In the genomic region with DNA sequence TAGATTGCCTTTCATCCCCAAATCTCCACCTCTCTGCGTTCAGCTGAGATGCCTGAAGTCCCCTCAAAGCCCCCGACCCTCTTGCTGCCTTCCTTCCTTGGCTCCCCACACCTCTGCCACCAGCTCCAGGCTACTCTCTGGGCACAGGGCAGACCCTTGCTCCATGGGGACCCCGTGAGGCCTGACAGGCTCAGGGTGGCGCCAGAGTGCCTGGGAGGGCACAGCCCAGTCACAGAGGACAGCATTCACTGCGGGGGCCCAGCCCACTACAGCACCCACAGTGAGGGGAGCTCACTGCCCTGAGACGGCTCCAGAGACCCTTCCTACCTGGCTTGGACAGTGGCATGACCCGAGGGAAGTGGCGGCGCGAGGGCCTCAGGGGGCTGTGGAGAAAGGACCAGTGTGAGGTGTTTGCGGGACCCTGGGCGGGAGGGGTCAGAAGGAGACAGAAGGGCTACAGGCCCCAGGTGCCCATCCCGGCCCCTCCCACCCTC, we compare ENCODE assay signal across 29 cellular contexts. TPM values are rescaled to one million over a fixed set of nuclear protein-coding genes. Genes with fewer than 3 reads are reported as not detected.
DNase-seq lines count a peak whose midpoint lies in the region; ATAC-seq and TF ChIP-seq lines count a peak whose summit lies in the region.
"Had no signal": no experiment of that assay in that cellular context is flagged by ENCODE, and none has a peak within 500 bp of the region (broad histone marks: within the 10 kb centered on the region; RNA-seq: fewer than 3 reads in every experiment).

No MANE protein-coding gene starts in this region.

- POLR2A ChIA-PET in HEK293 (lab: Yijun Ruan, JAX) = interaction anchor here (0.6 to 1.1 kb wide), 2 partner anchors 53 to 98 kb away, joined by 3 read pairs; no protein-coding TSS in a partner anchor
- POLR2A ChIA-PET in OCI-LY7 (lab: Charles Lee) = no interaction called here

- no peak overlapping the region for H2AFZ ChIP-seq in OCI-LY7 (ENCODE audit: low read length)
- H2AFZ ChIP-seq: GM23248 had no signal

- no peaks in the 10 kb centered on the region for H3K27me3 ChIP-seq in BE2C
- H3K27me3 ChIP-seq: BLaER1 treated with 17β-estradiol and CSF1 and Interleukin-3, amounts not matched to agents 10 nM and 100 nM had no signal

- DNase-seq in BE2C = no peak
- no peak for DNase-seq in OCI-LY7 (ENCODE audit: low spot score)
- DNase-seq in iPS-NIHi11 (ENCODE audit: low spot score) = peak; percentile 53
- DNase-seq in T-helper 9 cell = no peak
- DNase-seq: CD4-positive, alpha-beta T cell; DMS53; GM23248; HCEC 1CT; Karpas-422; NCI-H1105; NCI-H1436 treated with DMSO at 0.1 percent for 48 hours; NCI-H187 treated with DMSO at 0.1 percent for 48 hours; NCI-H446; NCI-H524 treated with DMSO at 0.1 percent for 48 hours; NCI-H82; SHP77 had no signal

- no peak overlapping the region for H3K4me3 Mint-ChIP-seq in activated T-helper 17 cell treated with anti-CD3 and anti-CD28 coated beads, Interleukin-2, amount 50 U/mL, for 72 hours
- H3K4me3 Mint-ChIP-seq: CD4-positive, alpha-beta T cell had no signal

- no peaks in the 10 kb centered on the region for H3K9me3 Mint-ChIP-seq in activated T-helper 17 cell treated with anti-CD3 and anti-CD28 coated beads, Interleukin-2, amount 50 U/mL, for 72 hours
- H3K9me3 Mint-ChIP-seq: CD4-positive, alpha-beta T cell had no signal

- ATAC-seq in activated CD4-positive, CD25-positive, alpha-beta regulatory T cell treated with anti-CD3 and anti-CD28 coated beads, Interleukin-2, amount 50 U/mL, for 24 hours = no peak
- no peak for ATAC-seq in esophagus mucosa
- no peak for ATAC-seq in activated T-helper 17 cell treated with anti-CD3 and anti-CD28 coated beads, Interleukin-2, amount 50 U/mL, for 72 hours (replicated peaks)
- ATAC-seq: Panc1 had no signal

- no peaks in the 10 kb centered on the region for H4K20me1 ChIP-seq in OCI-LY7 (ENCODE audit: insufficient read depth, low read length)

- H3K79me2 ChIP-seq in OCI-LY7 (ENCODE audit: insufficient read depth, low read depth, low read length) = no peaks in the 10 kb centered on the region

- no peaks in the 10 kb centered on the region for H3K9me3 ChIP-seq in BE2C
- H3K9me3 ChIP-seq in HEK293 (ENCODE audit: control insufficient read depth, insufficient read depth, low read depth, low read length) = no peaks in the 10 kb centered on the region
- no peaks in the 10 kb centered on the region for H3K9me3 ChIP-seq in OCI-LY7 (ENCODE audit: low read length)
- H3K9me3 ChIP-seq: BLaER1 treated with 17β-estradiol and CSF1 and Interleukin-3, amounts not matched to agents 10 nM and 100 nM had no signal

- H3K27ac ChIP-seq in HEK293 (ENCODE audit: extremely low read depth, low read depth, low read length) (no peak overlapping the region), OCI-LY7 (ENCODE audit: low read depth, low read length, poor library complexity, severe bottlenecking) (no peak overlapping the region)
- H3K27ac ChIP-seq: BLaER1 treated with 17β-estradiol and CSF1 and Interleukin-3, amounts not matched to agents 10 nM and 100 nM; GM23248; HL-60; RWPE1 had no signal

- intact Hi-C loops in OCI-LY7 (cut with micrococcal nuclease; ENCODE audit: unreplicated experiment) = no loop called here

- peaks cover 6% of the 10 kb centered on the region for H3K4me1 Mint-ChIP-seq in activated T-helper 17 cell treated with anti-CD3 and anti-CD28 coated beads, Interleukin-2, amount 50 U/mL, for 72 hours

- H3K9me2 ChIP-seq in OCI-LY7 (ENCODE audit: insufficient read depth, low read length) = no peaks in the 10 kb centered on the region

- H3K36me3 ChIP-seq in BE2C (no peaks in the 10 kb centered on the region; the same call in 1 of the 2 replicates), HEK293 (ENCODE audit: control insufficient read depth in 2 of 2, insufficient read depth in 1 of 2, low read length in 2 of 2) (peaks cover 0 to 58% of the 10 kb centered on the region in 2 experiments; a peak in 2 of 3 replicates), OCI-LY7 (ENCODE audit: insufficient read depth, low read length) (no peaks in the 10 kb centered on the region)
- H3K36me3 ChIP-seq: BLaER1 treated with 17β-estradiol and CSF1 and Interleukin-3, amounts not matched to agents 10 nM and 100 nM had no signal

- peaks cover 6% of the 10 kb centered on the region; the same call in 1 of the 2 replicates for H3K4me1 ChIP-seq in BE2C
- H3K4me1 ChIP-seq in HEK293 (ENCODE audit: control insufficient read depth, insufficient read depth, low read length) = no peaks in the 10 kb centered on the region
- H3K4me1 ChIP-seq in OCI-LY7 (ENCODE audit: insufficient read depth, low read length, poor library complexity, severe bottlenecking) = no peaks in the 10 kb centered on the region

- H3K27ac Mint-ChIP-seq in activated T-helper 17 cell treated with anti-CD3 and anti-CD28 coated beads, Interleukin-2, amount 50 U/mL, for 72 hours = no peak overlapping the region
- H3K27ac Mint-ChIP-seq: CD4-positive, alpha-beta T cell had no signal

- CTCF ChIA-PET in HEK293 (lab: Yijun Ruan, JAX) = interaction anchor here (1.1 to 1.5 kb wide), 2 partner anchors 40 to 98 kb away, joined by 5 read pairs; no protein-coding TSS in a partner anchor
- CTCF ChIA-PET in OCI-LY7 (lab: Charles Lee; ENCODE audit: unreplicated experiment) = no interaction called here

- no TSS peak for BruUV-seq in OCI-LY7 (replicated peaks; lab: Mats Ljungman, UMichigan)

- no peak overlapping the region for H3K4me3 ChIP-seq in BE2C (ENCODE audit: low read depth, low read length)
- H3K4me3 ChIP-seq in HEK293 (ENCODE audit: low read depth, low read length) = no peak overlapping the region
- no peak overlapping the region for H3K4me3 ChIP-seq in OCI-LY7 (ENCODE audit: low read depth, low read length, poor library complexity, severe bottlenecking)
- H3K4me3 ChIP-seq: BLaER1 treated with 17β-estradiol and CSF1 and Interleukin-3, amounts not matched to agents 10 nM and 100 nM; GM23248 had no signal

- H3K4me2 ChIP-seq in OCI-LY7 (ENCODE audit: low read length) = no peak overlapping the region
- H3K4me2 ChIP-seq: BLaER1 treated with 17β-estradiol and CSF1 and Interleukin-3, amounts not matched to agents 10 nM and 100 nM had no signal

- H3K36me3 Mint-ChIP-seq in activated T-helper 17 cell treated with anti-CD3 and anti-CD28 coated beads, Interleukin-2, amount 50 U/mL, for 72 hours (ENCODE audit: low read depth) = no peaks in the 10 kb centered on the region

- no peaks in the 10 kb centered on the region for H3K27me3 Mint-ChIP-seq in activated T-helper 17 cell treated with anti-CD3 and anti-CD28 coated beads, Interleukin-2, amount 50 U/mL, for 72 hours
- H3K27me3 Mint-ChIP-seq: CD4-positive, alpha-beta T cell had no signal

- TF ChIP-seq CTCF in BE2C (IDR thresholded peaks at IDR 0.05; ENCODE audit: low read depth, low read length) = peak; percentile 17; the same call in 1 of the 2 replicates
- no peak for TF ChIP-seq CTCF in HEK293 (tag by site-specific recombination; IDR thresholded peaks at IDR 0.05)
- TF ChIP-seq CTCF in OCI-LY7 (conservative IDR thresholded peaks at IDR 0.05; ENCODE audit: low read length) = peak; percentile 29; the same call in 1 of the 2 replicates

TF ChIP-seq in HEK293, 187 proteins besides CTCF, POLR2A, EP300 and RAD21:
- no peak for TF ChIP-seq ZBTB8A (tag by site-specific recombination; IDR thresholded peaks at IDR 0.05)
- TF ChIP-seq GLIS2 (tag by site-specific recombination; IDR thresholded peaks at IDR 0.05) = 0 out of 2 replicates have a peak, but pooled peaks have one; percentile 28

RNA-seq across cellular contexts. Expression of a gene that starts 51.0 kb away (rescaled TPM):
- polyA plus RNA-seq in BE2C (2012; ENCODE audit: insufficient read depth, insufficient read length, low read depth) = not detected
- not detected in 2 replicates for total RNA-seq in OCI-LY7 (2014; rRNA removed; shearing (Covaris generic))
- total RNA-seq in OCI-LY7 (2022) = not detected in 2 replicates
- total RNA-seq in esophagus mucosa = not detected
- total RNA-seq in activated T-helper 17 cell treated with anti-CD3 and anti-CD28 coated beads, Interleukin-2, amount 50 U/mL, for 72 hours = not detected
- total RNA-seq: CD4-positive, alpha-beta T cell; Daoy; G401; GM23248; M059J; SK-MEL-5 had no signal
- polyA plus RNA-seq: AG04450, GM23248 had no signal

RNA-seq across cellular contexts. Expression of a gene that starts 60.0 kb away (rescaled TPM):
- polyA plus RNA-seq in BE2C (2012; ENCODE audit: insufficient read depth, insufficient read length, low read depth) = not detected
- not detected in 2 replicates for total RNA-seq in OCI-LY7 (2014; rRNA removed; shearing (Covaris generic))
- total RNA-seq in OCI-LY7 (2022) (not detected in 2 replicates), esophagus mucosa (not detected)
- total RNA-seq in activated T-helper 17 cell treated with anti-CD3 and anti-CD28 coated beads, Interleukin-2, amount 50 U/mL, for 72 hours = not detected
- total RNA-seq: CD4-positive, alpha-beta T cell; Daoy; G401; GM23248; M059J; SK-MEL-5 had no signal
- polyA plus RNA-seq: AG04450, GM23248 had no signal
